Comparison of ENCODE assay signal across 10 cellular contexts in the genomic region with DNA sequence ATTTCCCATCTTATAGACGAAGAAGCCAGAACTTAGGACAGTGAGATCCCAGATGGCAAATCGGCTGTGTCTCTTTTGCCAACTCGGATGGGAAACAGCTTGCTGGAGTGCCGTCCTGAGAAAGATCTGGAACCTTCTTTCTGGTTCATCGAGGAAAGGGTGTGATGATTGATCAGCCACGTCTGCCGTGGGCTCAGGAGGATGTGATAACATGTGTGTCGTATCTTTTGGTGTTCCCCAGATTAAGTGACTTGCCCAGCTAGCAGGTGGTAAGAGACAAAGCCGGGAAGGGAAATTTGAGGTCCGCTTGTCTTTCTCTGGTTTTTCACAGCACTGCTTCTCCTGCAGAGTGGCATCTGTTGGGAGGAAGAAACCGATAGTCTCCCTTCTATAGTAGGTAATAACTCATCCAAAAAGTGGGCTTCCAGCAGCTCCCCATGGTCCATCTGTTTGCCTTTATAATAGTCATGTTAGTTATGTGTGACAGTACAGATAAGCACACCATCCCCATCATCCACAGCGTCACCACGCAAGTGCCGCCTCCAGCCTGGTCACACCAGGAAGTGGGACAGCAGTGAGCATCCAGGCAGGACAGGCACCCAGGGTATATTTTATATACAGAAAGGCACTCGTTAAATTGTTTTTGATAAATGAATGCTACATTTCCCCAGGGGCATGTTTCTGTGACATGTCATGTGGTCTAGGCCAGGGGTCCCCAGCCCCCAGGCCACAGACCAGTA.
DNase-seq lines count a peak whose midpoint lies in the region; TF ChIP-seq lines count a peak whose summit lies in the region.
"Had no signal": no experiment of that assay in that cellular context is flagged by ENCODE, and none has a peak within 500 bp of the region (broad histone marks: within the 10 kb centered on the region; RNA-seq: fewer than 3 reads in every experiment).

No MANE protein-coding gene starts in this region.

- peak overlapping the region; percentile 72 to 100 (median 97) for H3K27ac ChIP-seq in dorsolateral prefrontal cortex
- peak overlapping the region; percentile 90 for H3K27ac ChIP-seq in substantia nigra (ENCODE audit: low read depth, low read length, poor library complexity, severe bottlenecking)

- no peak overlapping the region for H3K4me3 ChIP-seq in dorsolateral prefrontal cortex

- no peak for TF ChIP-seq CTCF in dorsolateral prefrontal cortex (IDR thresholded peaks at IDR 0.05 in 54 of 56, conservative IDR thresholded peaks at IDR 0.05 in 2 of 56; ENCODE audit: low read depth in 1 of 56, partially characterized antibody in 56 of 56)

- DNase-seq in DMS 273 (lab: John Stamatoyannopoulos, UW; ENCODE audit: unreplicated experiment) (peak; percentile 89), NCI-H69 (lab: John Stamatoyannopoulos, UW) (peak; percentile 57), dorsolateral prefrontal cortex (no peak), substantia nigra (lab: John Stamatoyannopoulos, UW) (peak in 1 of 49 donors; percentile 27), middle frontal gyrus (ENCODE audit: extremely low spot score, low spot score) (no peak), A172 (ENCODE audit: low spot score) (no peak), NCI-H1105 treated with DMSO at 0.1 percent for 48 hours (lab: John Stamatoyannopoulos, UW) (no peak)
- DNase-seq: CD8-positive, alpha-beta memory T cell; HFFc6; NCI-H345 had no signal

- no peaks in the 10 kb centered on the region for H3K27me3 ChIP-seq in dorsolateral prefrontal cortex

- intact Hi-C loops in dorsolateral prefrontal cortex (cut with DNase I) = no loop called here

Comparison
In these comparisons a context has a peak if more than half of its experiments do, and no peak if none do; other contexts are left out.
1. DNase-seq: peak in DMS 273 (single experiment) and NCI-H69 (single experiment); none in dorsolateral prefrontal cortex (0 of 10), middle frontal gyrus (single experiment), A172 (single experiment) and NCI-H1105 treated with DMSO at 0.1 percent for 48 hours (single experiment).